32 cellular contexts compared by ENCODE assay signal in genomic region chr1:914253-914890, GRCh38. TPM values are rescaled to one million over a fixed set of nuclear protein-coding genes. Genes with fewer than 3 reads are reported as not detected.
DNase-seq lines count a peak whose midpoint lies in the region; ATAC-seq and TF ChIP-seq lines count a peak whose summit lies in the region.
"Had no signal": no experiment of that assay in that cellular context is flagged by ENCODE, and none has a peak within 500 bp of the region (broad histone marks: within the 10 kb centered on the region; RNA-seq: fewer than 3 reads in every experiment).

No MANE protein-coding gene starts in this region.

- H3K4me1 ChIP-seq in osteoblast (ENCODE audit: insufficient read depth, low read length): peaks cover 13% of the 10 kb centered on the region

- no peak overlapping the region for H3K4me3 ChIP-seq in osteoblast (ENCODE audit: insufficient read depth, low read length)
- H3K4me3 ChIP-seq: dorsolateral prefrontal cortex, GM23338, mucosa of descending colon, SJSA1 had no signal

- no peaks in the 10 kb centered on the region for H3K9me3 Mint-ChIP-seq in stimulated activated naive CD8-positive, alpha-beta T cell treated with anti-CD3 and anti-CD28 coated beads, Interleukin-15, amount 100 ng/mL, for 72 hours
- H3K9me3 Mint-ChIP-seq: activated B cell treated with CpG ODN at 0.5 μM for 24 hours; activated CD4-positive, alpha-beta T cell treated with anti-CD3 and anti-CD28 coated beads, Interleukin-2, amount 10 ng/mL, durations not matched to agents 7 days and 5 days; CD4-positive, alpha-beta T cell; HFFc6; nephron; stimulated activated effector memory CD8-positive, alpha-beta T cell treated with anti-CD3 and anti-CD28 coated beads, Interleukin-12 subunit alpha, Interleukin-12 subunit beta, amount 100 ng/mL, for 72 hours; T-cell had no signal

- H3K9me3 ChIP-seq in osteoblast (ENCODE audit: low read depth, low read length): no peaks in the 10 kb centered on the region
- H3K9me3 ChIP-seq: mucosa of descending colon, SJSA1 had no signal

- peaks cover 56% of the 10 kb centered on the region for H3K27me3 ChIP-seq in osteoblast (ENCODE audit: insufficient read depth, low read length)

- no peak overlapping the region for H3K27ac ChIP-seq in osteoblast (ENCODE audit: low read depth, low read length)
- H3K27ac ChIP-seq: brain microvascular endothelial cell, dorsolateral prefrontal cortex, SJSA1 had no signal

- no peaks in the 10 kb centered on the region for H3K36me3 ChIP-seq in osteoblast (ENCODE audit: insufficient read depth, low read length)
- H3K36me3 ChIP-seq: brain microvascular endothelial cell, SJSA1 had no signal

- H2AFZ ChIP-seq in osteoblast (ENCODE audit: low read length): no peak overlapping the region
- H2AFZ ChIP-seq: GM23338 had no signal

- H3K4me3 Mint-ChIP-seq in stimulated activated naive CD8-positive, alpha-beta T cell treated with anti-CD3 and anti-CD28 coated beads, Interleukin-15, amount 100 ng/mL, for 72 hours: no peak overlapping the region
- H3K4me3 Mint-ChIP-seq: activated B cell treated with CpG ODN at 0.5 μM for 24 hours; activated CD4-positive, alpha-beta T cell treated with anti-CD3 and anti-CD28 coated beads, Interleukin-2, amount 10 ng/mL, durations not matched to agents 7 days and 5 days; CD4-positive, alpha-beta T cell; GM23338; HFFc6; stimulated activated effector memory CD8-positive, alpha-beta T cell treated with anti-CD3 and anti-CD28 coated beads, Interleukin-12 subunit alpha, Interleukin-12 subunit beta, amount 100 ng/mL, for 72 hours; T-cell had no signal

- H3K27ac Mint-ChIP-seq in stimulated activated naive CD8-positive, alpha-beta T cell treated with anti-CD3 and anti-CD28 coated beads, Interleukin-15, amount 100 ng/mL, for 72 hours: no peak overlapping the region
- H3K27ac Mint-ChIP-seq: activated B cell treated with CpG ODN at 0.5 μM for 24 hours; activated CD4-positive, alpha-beta T cell treated with anti-CD3 and anti-CD28 coated beads, Interleukin-2, amount 10 ng/mL, durations not matched to agents 7 days and 5 days; CD4-positive, alpha-beta T cell; GM23338; HFFc6; stimulated activated effector memory CD8-positive, alpha-beta T cell treated with anti-CD3 and anti-CD28 coated beads, Interleukin-12 subunit alpha, Interleukin-12 subunit beta, amount 100 ng/mL, for 72 hours; T-cell had no signal

- no peaks in the 10 kb centered on the region for H4K20me1 ChIP-seq in osteoblast (ENCODE audit: insufficient read depth, low read length)

- no peak for ATAC-seq in stimulated activated naive CD8-positive, alpha-beta T cell treated with anti-CD3 and anti-CD28 coated beads, Interleukin-15, Interleukin-2, amounts not matched to agents 100 U/mL and 50 U/mL, for 24 hours
- ATAC-seq in stimulated activated naive CD8-positive, alpha-beta T cell treated with anti-CD3 and anti-CD28 coated beads, Interleukin-15, amount 100 ng/mL, for 72 hours: no peak
- ATAC-seq: GM23338; mucosa of descending colon; stimulated activated effector memory CD8-positive, alpha-beta T cell treated with anti-CD3 and anti-CD28 coated beads, Interleukin-12 subunit alpha, Interleukin-12 subunit beta, amount 100 ng/mL, for 72 hours; T-cell had no signal

- TF ChIP-seq CTCF in osteoblast (IDR thresholded peaks at IDR 0.05; ENCODE audit: extremely low read depth, low read depth, low read length): no peak

- peak; percentile 57 for DNase-seq in activated effector memory CD4-positive, alpha-beta T cell treated with anti-CD3 and anti-CD28 coated beads, Interleukin-2, amount 50 U/mL, for 16 hours
- DNase-seq in activated effector memory CD4-positive, alpha-beta T cell treated with Interleukin-2 at 50 U/mL for 16 hours: no peak
- peak; percentile 1 for DNase-seq in stimulated activated naive CD8-positive, alpha-beta T cell treated with anti-CD3 and anti-CD28 coated beads, Interleukin-15, Interleukin-2, amounts not matched to agents 100 U/mL and 50 U/mL, for 24 hours
- no peak for DNase-seq in stimulated activated naive CD8-positive, alpha-beta T cell treated with anti-CD3 and anti-CD28 coated beads, Interleukin-15, amount 100 ng/mL, for 72 hours
- DNase-seq in osteoblast (ENCODE audit: insufficient read length, low spot score, missing footprints) (peak; percentile 68), NCI-H510A treated with DMSO at 0.1 percent for 48 hours (lab: John Stamatoyannopoulos, UW) (no peak), RPMI8226 (no peak), NAMALWA (ENCODE audit: low spot score) (no peak)
- DNase-seq: activated B cell treated with CpG ODN at 0.5 μM for 24 hours; activated CD4-positive, alpha-beta T cell treated with anti-CD3 and anti-CD28 coated beads, Interleukin-2, amount 10 ng/mL, durations not matched to agents 7 days and 5 days; activated naive CD4-positive, alpha-beta T cell treated with Interleukin-2 at 50 U/mL for 16 hours; activated T-cell treated with anti-CD3 and anti-CD28 coated beads, Interleukin-2, amount 50 U/mL, for 48 hours; brain microvascular endothelial cell; GDM1; HFFc6; MV-4-11; NCI-H146; NCI-H748 treated with DMSO at 0.1 percent for 48 hours; stimulated activated CD4-positive, alpha-beta T cell treated with anti-CD3 and anti-CD28 coated beads, Interleukin-12 subunit alpha, Interleukin-12 subunit beta, amount 100 ng/mL, for 4 hours; substantia nigra; T-cell; trophoblast cell had no signal

- no peaks in the 10 kb centered on the region for H3K79me2 ChIP-seq in osteoblast (ENCODE audit: insufficient read depth, low read length)

- H3K4me1 Mint-ChIP-seq in stimulated activated naive CD8-positive, alpha-beta T cell treated with anti-CD3 and anti-CD28 coated beads, Interleukin-15, amount 100 ng/mL, for 72 hours: peaks cover 10% of the 10 kb centered on the region
- H3K4me1 Mint-ChIP-seq: activated B cell treated with CpG ODN at 0.5 μM for 24 hours had no signal

- peaks cover 87% of the 10 kb centered on the region for H3K27me3 Mint-ChIP-seq in stimulated activated naive CD8-positive, alpha-beta T cell treated with anti-CD3 and anti-CD28 coated beads, Interleukin-15, amount 100 ng/mL, for 72 hours

- H3K4me2 ChIP-seq in osteoblast (ENCODE audit: insufficient read depth, low read length): no peak overlapping the region
- H3K4me2 ChIP-seq: GM23338 had no signal

RNA-seq across cellular contexts. Expression of gene SAMD11, which starts 9.4 kb away (rescaled TPM):
- 7.7 and 8.3 TPM in 2 replicates for total RNA-seq in osteoblast
- total RNA-seq: activated B cell treated with CpG ODN at 0.5 μM for 24 hours; activated CD4-positive, alpha-beta T cell treated with anti-CD3 and anti-CD28 coated beads, Interleukin-2, amount 10 ng/mL, durations not matched to agents 7 days and 5 days; CD4-positive, alpha-beta T cell; lung microvascular endothelial cell had no signal

RNA-seq across cellular contexts. Expression of gene NOC2L, which starts 44.7 kb away (rescaled TPM):
- total RNA-seq in osteoblast: 47.7 and 47.8 TPM in 2 replicates

RNA-seq across cellular contexts. Expression of gene KLHL17, which starts 46.0 kb away (rescaled TPM):
- total RNA-seq in osteoblast: 5.4 and 6.2 TPM in 2 replicates

RNA-seq across cellular contexts. Expression of gene PLEKHN1, which starts 51.9 kb away (rescaled TPM):
- 0.36 and 0.88 TPM in 2 replicates for total RNA-seq in osteoblast
- total RNA-seq: cerebellum, frontal cortex had no signal

Comparison
In these comparisons a context has a peak if more than half of its experiments do, and no peak if none do; other contexts are left out.
1. DNase-seq: peak in activated effector memory CD4-positive, alpha-beta T cell treated with anti-CD3 and anti-CD28 coated beads, Interleukin-2, amount 50 U/mL, for 16 hours (single experiment), stimulated activated naive CD8-positive, alpha-beta T cell treated with anti-CD3 and anti-CD28 coated beads, Interleukin-15, Interleukin-2, amounts not matched to agents 100 U/mL and 50 U/mL, for 24 hours (single experiment) and osteoblast (single experiment); none in activated effector memory CD4-positive, alpha-beta T cell treated with Interleukin-2 at 50 U/mL for 16 hours (single experiment), stimulated activated naive CD8-positive, alpha-beta T cell treated with anti-CD3 and anti-CD28 coated beads, Interleukin-15, amount 100 ng/mL, for 72 hours (0 of 2), NCI-H510A treated with DMSO at 0.1 percent for 48 hours (single experiment), RPMI8226 (single experiment) and NAMALWA (single experiment).